In genomic region chr6:74928203-74928602, GRCh38 we compare ENCODE assay signal across 29 cellular contexts.
DNase-seq lines count a peak whose midpoint lies in the region; ATAC-seq, FAIRE-seq and TF ChIP-seq lines count a peak whose summit lies in the region.
"Had no signal": no experiment of that assay in that cellular context is flagged by ENCODE, and none has a peak within 500 bp of the region (broad histone marks: within the 10 kb centered on the region; RNA-seq: fewer than 3 reads in every experiment).

No MANE protein-coding gene starts in this region.

- H4K91ac ChIP-seq in IMR-90 (ENCODE audit: insufficient read depth, low read depth, low read length) = no peak overlapping the region
- H4K91ac ChIP-seq in H1 (replicated peaks; ENCODE audit: insufficient read length, low read length) = no peak overlapping the region

- H3K79me1 ChIP-seq in IMR-90 (ENCODE audit: low read depth in 1 of 2, low read length in 2 of 2) (no peaks in the 10 kb centered on the region), H1 (ENCODE audit: low read depth, low read length) (no peaks in the 10 kb centered on the region)

- no peaks in the 10 kb centered on the region for H3K27me3 ChIP-seq in GM23338 (ENCODE audit: insufficient read depth)
- H3K27me3 ChIP-seq in IMR-90 (ENCODE audit: control insufficient read depth, insufficient read depth, low read length) = no peaks in the 10 kb centered on the region
- no peaks in the 10 kb centered on the region for H3K27me3 ChIP-seq in H1 (replicated peaks in 1 of 4; ENCODE audit: control insufficient read depth in 3 of 4, extremely low read depth in 1 of 4, insufficient read depth in 3 of 4, low read length in 3 of 4)
- H3K27me3 ChIP-seq: BE2C, BLaER1 had no signal

- peaks cover 3% of the 10 kb centered on the region; the same call in 1 of the 2 replicates for H3K9me1 ChIP-seq in IMR-90 (ENCODE audit: insufficient read depth, low read length)

- no peaks in the 10 kb centered on the region for H3K36me3 Mint-ChIP-seq in GM23338 (ENCODE audit: low read depth)
- peaks cover 6% of the 10 kb centered on the region for H3K36me3 Mint-ChIP-seq in osteocyte (ENCODE audit: unreplicated experiment)
- H3K36me3 Mint-ChIP-seq in activated CD8-positive, alpha-beta T cell treated with anti-CD3 and anti-CD28 coated beads for 36 hours (ENCODE audit: low read depth) = no peaks in the 10 kb centered on the region
- H3K36me3 Mint-ChIP-seq: CD14-positive monocyte; CD4-positive, alpha-beta memory T cell; CD4-positive, CD25-positive, alpha-beta regulatory T cell; CD8-positive, alpha-beta memory T cell had no signal

- TF ChIP-seq POLR2A in IMR-90 (IDR thresholded peaks at IDR 0.05; ENCODE audit: low read depth, low read length) = no peak
- TF ChIP-seq POLR2A in H1 (IDR thresholded peaks at IDR 0.05; ENCODE audit: control extremely low read depth in 1 of 2, low read depth in 2 of 2, low read length in 2 of 2) = no peak

- H3K27ac Mint-ChIP-seq in GM23338 (no peak overlapping the region), osteocyte (ENCODE audit: unreplicated experiment) (peak overlapping the region; percentile 81)
- no peak overlapping the region for H3K27ac Mint-ChIP-seq in activated CD8-positive, alpha-beta T cell treated with anti-CD3 and anti-CD28 coated beads for 36 hours
- H3K27ac Mint-ChIP-seq: CD14-positive monocyte; CD4-positive, alpha-beta memory T cell; CD4-positive, CD25-positive, alpha-beta regulatory T cell; CD8-positive, alpha-beta memory T cell had no signal

- H3K9ac ChIP-seq in IMR-90 (ENCODE audit: low read depth, low read length) (no peak overlapping the region), H1 (replicated peaks in 1 of 4; ENCODE audit: extremely low read depth in 1 of 4, low read depth in 3 of 4, low read length in 3 of 4) (no peak overlapping the region; a peak in 1 of 7 replicates)
- H3K9ac ChIP-seq: BLaER1 had no signal

- H3K27me3 Mint-ChIP-seq in GM23338 (ENCODE audit: insufficient read depth, low read depth, poor library complexity) (no peaks in the 10 kb centered on the region), osteocyte (ENCODE audit: unreplicated experiment) (no peaks in the 10 kb centered on the region)
- H3K27me3 Mint-ChIP-seq in activated CD8-positive, alpha-beta T cell treated with anti-CD3 and anti-CD28 coated beads for 36 hours = peaks cover 1% of the 10 kb centered on the region
- H3K27me3 Mint-ChIP-seq: CD4-positive, CD25-positive, alpha-beta regulatory T cell; CD8-positive, alpha-beta memory T cell had no signal

- DNase-seq in GM23338 (ENCODE audit: low spot score) = no peak
- no peak for DNase-seq in IMR-90
- no peak for DNase-seq in H1 (ENCODE audit: low read depth in 1 of 2, low spot score in 2 of 2)
- no peak for DNase-seq in osteocyte (ENCODE audit: extremely low spot score, unreplicated experiment)
- no peak for DNase-seq in NOMO-1 treated with dmso at 0.1 percent for 144 hours (lab: John Stamatoyannopoulos, UW; ENCODE audit: unreplicated experiment)
- no peak for DNase-seq in activated naive CD4-positive, alpha-beta T cell (lab: John Stamatoyannopoulos, UW)
- DNase-seq in activated CD8-positive, alpha-beta T cell treated with anti-CD3 and anti-CD28 coated beads for 36 hours = no peak
- DNase-seq: 8988T; ACHN; BE2C; C1 segment of cervical spinal cord; CD4-positive, alpha-beta memory T cell; CD4-positive, CD25-positive, alpha-beta regulatory T cell; CD8-positive, alpha-beta memory T cell; COR-L47; DMS 273 treated with DMSO at 0.1 percent for 48 hours; DMS153; DMS53; DMS79; DND-41; EL; GDM1 had no signal

- H3K27ac ChIP-seq in GM23338 (ENCODE audit: low read depth) (no peak overlapping the region), IMR-90 (ENCODE audit: insufficient read depth, low read length) (no peak overlapping the region), H1 (ENCODE audit: low read depth, low read length) (no peak overlapping the region)
- H3K27ac ChIP-seq: BLaER1 had no signal

- CTCF ChIA-PET in IMR-90 (lab: Yijun Ruan, JAX) = interaction anchor here (1.7 kb wide), 1 partner anchor 12 kb away, joined by 4 read pairs; no protein-coding TSS in a partner anchor
- CTCF ChIA-PET in H1 (lab: Charles Lee; ENCODE audit: partially characterized antibody) = interaction anchor here (0.5 kb wide), 1 partner anchor 958 kb away, joined by 3 read pairs; no protein-coding TSS in a partner anchor
- CTCF ChIA-PET in activated CD8-positive, alpha-beta T cell treated with anti-CD3 and anti-CD28 coated beads for 36 hours (lab: Charles Lee) = no interaction called here

- no peak overlapping the region for H3K14ac ChIP-seq in IMR-90 (replicated peaks; ENCODE audit: low read depth, low read length)
- no peak overlapping the region for H3K14ac ChIP-seq in H1 (ENCODE audit: insufficient read length)

- H3K23me2 ChIP-seq in H1 (ENCODE audit: low read depth, low read length) = no peaks in the 10 kb centered on the region

- POLR2A ChIA-PET in IMR-90 (lab: Charles Lee; ENCODE audit: unreplicated experiment) = no interaction called here
- POLR2A ChIA-PET in H1 (lab: Charles Lee; ENCODE audit: partially characterized antibody) = no interaction called here
- POLR2A ChIA-PET in activated CD8-positive, alpha-beta T cell treated with anti-CD3 and anti-CD28 coated beads for 36 hours (lab: Charles Lee) = no interaction called here

- 100% methylated on average over 2 of the region's 4 CpGs; no CpG with 5 or more reads in 1 of the 2 experiments for WGBS in IMR-90 (ENCODE audit: extremely low coverage in 2 of 2, insufficient read length in 1 of 2), 2 experiments
- 76% methylated on average over 4 of the region's 4 CpGs; no CpG with 5 or more reads in 1 of the 2 experiments for WGBS in H1 (ENCODE audit: extremely low coverage in 1 of 2, insufficient coverage in 1 of 2, insufficient read length in 1 of 2, insufficient replicate concordance in 2 of 2, low coverage in 1 of 2, low lambda C conversion rate in 2 of 2, missing lambda C conversion rate in 1 of 2), 2 experiments

- H4K8ac ChIP-seq in IMR-90 (ENCODE audit: low read depth in 2 of 2, low read length in 2 of 2) (no peak overlapping the region), H1 (ENCODE audit: extremely low read depth, insufficient read depth, low read length) (no peak overlapping the region)

- no peak for TF ChIP-seq EP300 in H1 (IDR thresholded peaks at IDR 0.05; ENCODE audit: borderline replicate concordance in 1 of 2, low read depth in 2 of 2, low read length in 2 of 2)

- BruUV-seq in IMR-90 (replicated peaks; lab: Mats Ljungman, UMichigan) = no TSS peak

- intact Hi-C loops in IMR-90 (cut with micrococcal nuclease) = no loop called here
- intact Hi-C loops in activated CD8-positive, alpha-beta T cell treated with anti-CD3 and anti-CD28 coated beads for 36 hours (cut with micrococcal nuclease) = no loop called here

- H3K36me3 ChIP-seq in GM23338 (ENCODE audit: insufficient read depth) (no peaks in the 10 kb centered on the region), IMR-90 (ENCODE audit: control insufficient read depth, insufficient read depth, low read length) (no peaks in the 10 kb centered on the region), H1 (ENCODE audit: control insufficient read depth in 2 of 4, insufficient read depth in 4 of 4, low read length in 3 of 4) (no peaks in the 10 kb centered on the region)
- H3K36me3 ChIP-seq: BE2C, BLaER1 had no signal

- dilution Hi-C loops in IMR-90 (cut with HindIII; ENCODE audit: low sequenced_read_pairs, unreplicated experiment) = no loop called here

- H2BK120ac ChIP-seq in IMR-90 (ENCODE audit: low read depth, low read length) = no peak overlapping the region
- H2BK120ac ChIP-seq in H1 (replicated peaks; ENCODE audit: low read depth, low read length) = no peak overlapping the region

- no peaks in the 10 kb centered on the region for H3F3A ChIP-seq in GM23338 (replicated peaks; ENCODE audit: low read depth)

- peaks cover 9% of the 10 kb centered on the region; the same call in 1 of the 2 replicates for H3K4me1 ChIP-seq in GM23338 (ENCODE audit: insufficient read depth)
- peaks cover 2% of the 10 kb centered on the region; the same call in 1 of the 2 replicates for H3K4me1 ChIP-seq in IMR-90 (ENCODE audit: control insufficient read depth, insufficient read depth, low read length)
- H3K4me1 ChIP-seq in H1 (replicated peaks in 1 of 4; ENCODE audit: control insufficient read depth in 3 of 4, insufficient read depth in 4 of 4, low read length in 3 of 4) = peaks cover 0 to 4% (median 0%) of the 10 kb centered on the region in 4 experiments; a peak in 2 of 7 replicates
- H3K4me1 ChIP-seq: BE2C had no signal

- H3K9me3 ChIP-seq in IMR-90 (ENCODE audit: control insufficient read depth, insufficient read depth, low read length) (no peaks in the 10 kb centered on the region), H1 (ENCODE audit: insufficient read depth in 2 of 2, low read depth in 1 of 2, low read length in 1 of 2) (no peaks in the 10 kb centered on the region)
- H3K9me3 ChIP-seq: BE2C, BLaER1 had no signal

- H3K4me3 ChIP-seq in GM23338 = no peak overlapping the region
- H3K4me3 ChIP-seq in IMR-90 (ENCODE audit: insufficient read depth, low read depth, low read length) = no peak overlapping the region
- no peak overlapping the region for H3K4me3 ChIP-seq in H1 (ENCODE audit: extremely low read depth in 1 of 4, insufficient read depth in 2 of 4, low read depth in 3 of 4, low read length in 4 of 4)
- H3K4me3 ChIP-seq: BLaER1, GM12878 had no signal

- H3K23ac ChIP-seq in IMR-90 (ENCODE audit: low read depth, low read length) (no peak overlapping the region), H1 (ENCODE audit: insufficient read length) (no peak overlapping the region)

- TF ChIP-seq CTCF in GM23338 (conservative IDR thresholded peaks at IDR 0.05; ENCODE audit: low read depth in 2 of 2) = no peak
- no peak for TF ChIP-seq CTCF in IMR-90 (conservative IDR thresholded peaks at IDR 0.05; ENCODE audit: low read depth, low read length)
- no peak for TF ChIP-seq CTCF in H1 (IDR thresholded peaks at IDR 0.05; ENCODE audit: control extremely low read depth in 1 of 3, insufficient read depth in 1 of 3, low read depth in 1 of 3, low read length in 3 of 3)
- no peak for TF ChIP-seq CTCF in osteocyte (IDR thresholded peaks at IDR 0.05)
- TF ChIP-seq CTCF in activated CD8-positive, alpha-beta T cell treated with anti-CD3 and anti-CD28 coated beads for 36 hours (IDR thresholded peaks at IDR 0.05) = no peak

- TF ChIP-seq RAD21 in IMR-90 (IDR thresholded peaks at IDR 0.05; ENCODE audit: low read length) (no peak), H1 (IDR thresholded peaks at IDR 0.05 in 1 of 2, conservative IDR thresholded peaks at IDR 0.05 in 1 of 2; ENCODE audit: low read depth in 2 of 2, low read length in 2 of 2) (no peak)

- H3K79me2 ChIP-seq in GM23338 (replicated peaks; ENCODE audit: insufficient read depth) (no peaks in the 10 kb centered on the region), H1 (ENCODE audit: control insufficient read depth in 1 of 2, insufficient read depth in 2 of 2, low read length in 2 of 2) (no peaks in the 10 kb centered on the region)

- H3K4me1 Mint-ChIP-seq in GM23338 (peaks cover 10% of the 10 kb centered on the region; the same call in 2 of the 3 replicates), osteocyte (ENCODE audit: unreplicated experiment) (peaks cover 60% of the 10 kb centered on the region)
- no peaks in the 10 kb centered on the region for H3K4me1 Mint-ChIP-seq in activated CD8-positive, alpha-beta T cell treated with anti-CD3 and anti-CD28 coated beads for 36 hours (ENCODE audit: low read depth)
- H3K4me1 Mint-ChIP-seq: CD4-positive, alpha-beta memory T cell; CD4-positive, CD25-positive, alpha-beta regulatory T cell; CD8-positive, alpha-beta memory T cell had no signal

- H3K18ac ChIP-seq in IMR-90 (ENCODE audit: low read depth, low read length) = no peak overlapping the region
- no peak overlapping the region for H3K18ac ChIP-seq in H1 (ENCODE audit: extremely low read depth, low read length)

- H4K5ac ChIP-seq in IMR-90 (ENCODE audit: low read depth, low read length) (no peak overlapping the region), H1 (ENCODE audit: insufficient read length, low read depth, low read length) (no peak overlapping the region)

- in situ Hi-C loops in IMR-90 (cut with MboI; ENCODE audit: low sequenced_read_pairs) = no loop called here

- no peak for FAIRE-seq in H1 (lab: Jason Lieb, UNC)
- FAIRE-seq: A204.1, GM12878, GM12892, GM18507, GM19239 had no signal

- H3K9me3 Mint-ChIP-seq in GM23338 (no peaks in the 10 kb centered on the region), osteocyte (ENCODE audit: unreplicated experiment) (peaks cover 8% of the 10 kb centered on the region)
- no peaks in the 10 kb centered on the region for H3K9me3 Mint-ChIP-seq in activated CD8-positive, alpha-beta T cell treated with anti-CD3 and anti-CD28 coated beads for 36 hours

- no peak overlapping the region for H2BK20ac ChIP-seq in IMR-90 (ENCODE audit: low read depth, low read length)
- H2BK20ac ChIP-seq in H1 (ENCODE audit: low read length) = no peak overlapping the region

- H2BK12ac ChIP-seq in H1 (ENCODE audit: low read depth, low read length) = no peak overlapping the region

- H4K20me1 ChIP-seq in GM23338 (replicated peaks; ENCODE audit: insufficient read depth) (no peaks in the 10 kb centered on the region), IMR-90 (ENCODE audit: insufficient read depth, low read length) (no peaks in the 10 kb centered on the region), H1 (replicated peaks in 1 of 2; ENCODE audit: control insufficient read depth in 1 of 2, insufficient read depth in 2 of 2, low read length in 2 of 2) (no peaks in the 10 kb centered on the region)
- H4K20me1 ChIP-seq: BLaER1 had no signal

- H3K4me2 ChIP-seq in GM23338 (no peak overlapping the region), IMR-90 (ENCODE audit: low read depth, low read length) (no peak overlapping the region), H1 (ENCODE audit: insufficient read depth in 1 of 2, low read depth in 2 of 2, low read length in 2 of 2) (no peak overlapping the region)
- H3K4me2 ChIP-seq: BLaER1 had no signal

- H2AK5ac ChIP-seq in IMR-90 (ENCODE audit: low read depth, low read length) (no peak overlapping the region), H1 (ENCODE audit: low read depth, low read length) (no peak overlapping the region)

- H3K56ac ChIP-seq in IMR-90 (ENCODE audit: extremely low read depth, insufficient read depth, low read length) = no peak overlapping the region
- no peak overlapping the region for H3K56ac ChIP-seq in H1 (replicated peaks; ENCODE audit: insufficient read length, low read depth, low read length)

- H2AFZ ChIP-seq in GM23338 = peak overlapping the region; percentile 83; the same call in 1 of the 2 replicates
- H2AFZ ChIP-seq in IMR-90 (replicated peaks; ENCODE audit: low read length, poor library complexity) = no peak overlapping the region
- 0 out of 2 replicates have a peak overlapping the region, but pooled peaks have one; percentile 28 for H2AFZ ChIP-seq in H1 (ENCODE audit: low read length)

- H2BK15ac ChIP-seq in IMR-90 (ENCODE audit: low read depth, low read length) (0 out of 3 replicates have a peak overlapping the region, but pooled peaks have one; percentile 10), H1 (ENCODE audit: low read length) (no peak overlapping the region)

- H3K9me2 ChIP-seq in GM23338 (ENCODE audit: insufficient read depth) = no peaks in the 10 kb centered on the region

- H2AK9ac ChIP-seq in IMR-90 (replicated peaks; ENCODE audit: low read depth, low read length, poor library complexity) = no peak overlapping the region

- ATAC-seq in GM23338 (no peak), IMR-90 (ENCODE audit: low read depth) (no peak)
- ATAC-seq in activated CD8-positive, alpha-beta T cell treated with anti-CD3 and anti-CD28 coated beads for 36 hours = no peak
- ATAC-seq: GM12878 had no signal

- H3K4me3 Mint-ChIP-seq in GM23338 (no peak overlapping the region), osteocyte (ENCODE audit: unreplicated experiment) (no peak overlapping the region)
- H3K4me3 Mint-ChIP-seq in activated CD8-positive, alpha-beta T cell treated with anti-CD3 and anti-CD28 coated beads for 36 hours = no peak overlapping the region
- H3K4me3 Mint-ChIP-seq: CD14-positive monocyte; CD4-positive, alpha-beta memory T cell; CD4-positive, CD25-positive, alpha-beta regulatory T cell; CD8-positive, alpha-beta memory T cell had no signal

- H3K4ac ChIP-seq in IMR-90 (ENCODE audit: low read depth, low read length) (no peak overlapping the region), H1 (replicated peaks; ENCODE audit: insufficient read length, low read depth, low read length) (no peak overlapping the region)

- no peak overlapping the region for H2BK5ac ChIP-seq in IMR-90 (ENCODE audit: low read depth, low read length, poor library complexity, severe bottlenecking)
- no peak overlapping the region for H2BK5ac ChIP-seq in H1 (ENCODE audit: low read depth, low read length)
